ENCODE assay signal across 14 cellular contexts in the genomic region with DNA sequence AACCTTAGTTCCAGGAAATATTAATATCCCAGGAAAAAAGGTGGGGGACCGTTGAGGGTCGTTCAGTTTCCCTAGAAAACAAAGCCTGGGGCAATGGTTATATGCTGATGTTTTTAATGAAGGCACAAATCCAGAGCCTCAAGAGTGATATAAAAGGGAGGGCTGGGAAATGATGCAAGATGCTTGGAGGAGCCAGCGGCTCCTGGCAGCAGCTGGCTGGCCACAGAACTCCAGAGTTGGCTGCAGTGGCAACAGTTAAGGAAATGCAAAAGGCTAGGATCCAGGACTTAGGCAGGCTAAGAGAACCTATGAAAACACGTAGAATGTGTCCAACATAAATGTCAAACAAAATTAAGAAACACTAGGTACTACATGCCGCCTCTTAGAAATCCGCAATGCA. TPM values are rescaled to one million over a fixed set of nuclear protein-coding genes. Genes with fewer than 3 reads are reported as not detected.
DNase-seq lines count a peak whose midpoint lies in the region; ATAC-seq and TF ChIP-seq lines count a peak whose summit lies in the region.
"Had no signal": no experiment of that assay in that cellular context is flagged by ENCODE, and none has a peak within 500 bp of the region (broad histone marks: within the 10 kb centered on the region; RNA-seq: fewer than 3 reads in every experiment).

No MANE protein-coding gene starts in this region.

- ATAC-seq in omental fat pad (ENCODE audit: low FRiP score) (peak; percentile 86), HG03460 (IDR thresholded peaks at IDR 0.05; ENCODE audit: unreplicated experiment) (no peak)
- ATAC-seq: right lobe of liver had no signal

- no peaks in the 10 kb centered on the region for H3K4me1 ChIP-seq in urinary bladder (ENCODE audit: insufficient read depth)
- H3K4me1 ChIP-seq: right lobe of liver had no signal

- no peak for TF ChIP-seq CTCF in omental fat pad (IDR thresholded peaks at IDR 0.05)

- peak overlapping the region; percentile 54 for H3K27ac ChIP-seq in urinary bladder (ENCODE audit: low read depth)
- H3K27ac ChIP-seq: 22Rv1, brain microvascular endothelial cell, KMS-11, right lobe of liver had no signal

- no peaks in the 10 kb centered on the region for H3K36me3 ChIP-seq in urinary bladder (ENCODE audit: insufficient read depth)
- H3K36me3 ChIP-seq: brain microvascular endothelial cell, right lobe of liver had no signal

- no peak overlapping the region for H3K4me3 ChIP-seq in urinary bladder (ENCODE audit: low read depth, low read length)
- H3K4me3 ChIP-seq: right lobe of liver had no signal

- DNase-seq in DMS 273 (lab: John Stamatoyannopoulos, UW; ENCODE audit: unreplicated experiment), result peak; percentile 7
- no peak for DNase-seq in DMS 273 treated with DMSO at 0.1 percent for 48 hours (lab: John Stamatoyannopoulos, UW)
- peak; percentile 90 for DNase-seq in fibroblast of peridontal ligament (ENCODE audit: extremely low read depth)
- no peak for DNase-seq in omental fat pad (ENCODE audit: low spot score)
- DNase-seq in MV-4-11 (lab: John Stamatoyannopoulos, UW), result no peak
- DNase-seq in middle frontal gyrus (ENCODE audit: extremely low spot score, low spot score), result no peak
- DNase-seq: activated CD4-positive, alpha-beta T cell treated with anti-CD3 and anti-CD28 coated beads for 1 hour; brain microvascular endothelial cell; NCI-H2107; right lobe of liver had no signal

- 52% methylated on average over 6 of the region's 6 CpGs for WGBS in urinary bladder

RNA-seq across cellular contexts. Expression of gene B4GALT1, which starts 31.0 kb away (rescaled TPM):
- 100 to 1,000 TPM in 1 of 4 donors, 10 to 100 TPM in 3; 52.5 to 113 (median 72.1) TPM for total RNA-seq in omental fat pad
- total RNA-seq in urinary bladder, result 36.4 TPM
- 57.7 TPM for polyA plus RNA-seq in urinary bladder

RNA-seq across cellular contexts. Expression of gene SPINK4, which starts 41.8 kb away (rescaled TPM):
- not detected for total RNA-seq in omental fat pad
- not detected for total RNA-seq in urinary bladder
- 2.6 TPM for polyA plus RNA-seq in urinary bladder
- total RNA-seq: right lobe of liver had no signal

Comparison
In these comparisons a context has a peak if more than half of its experiments do, and no peak if none do; other contexts are left out.
1. DNase-seq: peak in DMS 273 (single experiment) and fibroblast of peridontal ligament (single experiment); none in DMS 273 treated with DMSO at 0.1 percent for 48 hours (single experiment), omental fat pad (single experiment), MV-4-11 (single experiment) and middle frontal gyrus (single experiment).